ENCODE assay signal across 30 cellular contexts in genomic region chr13:101681834-101682233, GRCh38.
A peak's percentile ranks its signal among the peaks of the same experiment; 100 is the strongest.
DNase-seq lines count a peak whose midpoint lies in the region; ATAC-seq, FAIRE-seq and TF ChIP-seq lines count a peak whose summit lies in the region.
"Had no signal": no experiment of that assay in that cellular context is flagged by ENCODE, and none has a peak within 500 bp of the region (broad histone marks: within the 10 kb centered on the region; RNA-seq: fewer than 3 reads in every experiment).

No MANE protein-coding gene starts in this region.

- H3K27ac ChIP-seq in A549: peak overlapping the region; percentile 51 to 60
- H3K27ac ChIP-seq in heart right ventricle: no peak overlapping the region
- H3K27ac ChIP-seq: body of pancreas, gastrocnemius medialis, left lung, thoracic aorta, uterus had no signal

- in situ Hi-C loops in astrocyte of the cerebellum (cut with HindIII; ENCODE audit: low sequenced_read_pairs): no loop called here

- no peaks in the 10 kb centered on the region for H3K36me3 Mint-ChIP-seq in HFFc6 (ENCODE audit: low read depth)
- H3K36me3 Mint-ChIP-seq: activated naive CD8-positive, alpha-beta T cell treated with anti-CD3 and anti-CD28 coated beads for 36 hours; CD8-positive, alpha-beta memory T cell; mesothelial cell of epicardium; naive thymus-derived CD4-positive, alpha-beta T cell had no signal

- H3K4me1 ChIP-seq in A549 (peaks cover 29% of the 10 kb centered on the region), heart right ventricle (no peaks in the 10 kb centered on the region)
- H3K4me1 ChIP-seq: body of pancreas, gastrocnemius medialis, left lung, uterus had no signal

- CTCF ChIA-PET in A549 (lab: Yijun Ruan, JAX): no interaction called here

- ATAC-seq in A549: no peak
- no peak for ATAC-seq in heart right ventricle
- no peak for ATAC-seq in Right ventricle myocardium superior (ENCODE audit: poor library complexity)
- ATAC-seq: activated CD8-positive, alpha-beta T cell treated with anti-CD3 and anti-CD28 coated beads for 36 hours; body of pancreas; gastrocnemius medialis; left lung; naive thymus-derived CD4-positive, alpha-beta T cell; stimulated activated naive CD8-positive, alpha-beta T cell treated with anti-CD3 and anti-CD28 coated beads, Interleukin-15, Interleukin-2, amounts not matched to agents 100 U/mL and 50 U/mL, for 24 hours had no signal

- no peak for TF ChIP-seq EP300 in A549 (IDR thresholded peaks at IDR 0.05)

- H3K27ac Mint-ChIP-seq in HFFc6: peak overlapping the region; percentile 1; the same call in 1 of the 2 replicates
- H3K27ac Mint-ChIP-seq: activated CD8-positive, alpha-beta T cell treated with anti-CD3 and anti-CD28 coated beads for 36 hours; activated naive CD8-positive, alpha-beta T cell treated with anti-CD3 and anti-CD28 coated beads for 36 hours; B cell; CD8-positive, alpha-beta memory T cell; H9; mesothelial cell of epicardium; naive thymus-derived CD4-positive, alpha-beta T cell; T-helper 1 cell treated with Interleukin-12 subunit alpha and Interleukin-12 subunit beta and Interleukin-4 antibody, amounts not matched to agents 30 μg/mL and 1 μg/mL, for 36 hours had no signal

- no peak for TF ChIP-seq CTCF in A549 (IDR thresholded peaks at IDR 0.05)
- no peak for TF ChIP-seq CTCF in HFFc6 (IDR thresholded peaks at IDR 0.05)
- TF ChIP-seq CTCF in astrocyte of the cerebellum (IDR thresholded peaks at IDR 0.05; ENCODE audit: low read depth, low read length, missing control alignments): no peak
- no peak for TF ChIP-seq CTCF in fibroblast of the aortic adventitia (IDR thresholded peaks at IDR 0.05; ENCODE audit: insufficient read depth, low read length)
- no peak for TF ChIP-seq CTCF in heart right ventricle (IDR thresholded peaks at IDR 0.05)

- no peak for FAIRE-seq in A549 (lab: Jason Lieb, UNC)

- POLR2A ChIA-PET in A549 (lab: Yijun Ruan, JAX): no interaction called here

- intact Hi-C loops in heart right ventricle (cut with DNase I): no loop called here
- intact Hi-C loops in Right ventricle myocardium superior (cut with DNase I): no loop called here

- H3K9me3 Mint-ChIP-seq in HFFc6: no peaks in the 10 kb centered on the region
- H3K9me3 Mint-ChIP-seq: activated CD8-positive, alpha-beta T cell treated with anti-CD3 and anti-CD28 coated beads for 36 hours; activated naive CD8-positive, alpha-beta T cell treated with anti-CD3 and anti-CD28 coated beads for 36 hours; CD8-positive, alpha-beta memory T cell; H9; mesothelial cell of epicardium; naive thymus-derived CD4-positive, alpha-beta T cell; T-helper 1 cell treated with Interleukin-12 subunit alpha and Interleukin-12 subunit beta and Interleukin-4 antibody, amounts not matched to agents 30 μg/mL and 1 μg/mL, for 36 hours had no signal

- TF ChIP-seq RAD21 in A549 (conservative IDR thresholded peaks at IDR 0.05 in 1 of 2, IDR thresholded peaks at IDR 0.05 in 1 of 2): no peak

- no peaks in the 10 kb centered on the region for H3K27me3 ChIP-seq in heart right ventricle
- H3K27me3 ChIP-seq: body of pancreas, gastrocnemius medialis, left lung, uterus had no signal

- TF ChIP-seq POLR2A in A549 (IDR thresholded peaks at IDR 0.05; ENCODE audit: low read length): no peak

- H3K4me1 Mint-ChIP-seq in HFFc6 (ENCODE audit: low read depth): peaks cover 26% of the 10 kb centered on the region
- H3K4me1 Mint-ChIP-seq: activated naive CD8-positive, alpha-beta T cell treated with anti-CD3 and anti-CD28 coated beads for 36 hours; B cell; CD8-positive, alpha-beta memory T cell; H9; mesothelial cell of epicardium; naive thymus-derived CD4-positive, alpha-beta T cell had no signal

- DNase-seq in A549 (ENCODE audit: low read depth in 1 of 2, low spot score in 1 of 2) (no peak), HFFc6 (no peak), astrocyte of the cerebellum (ENCODE audit: low read depth) (peak; percentile 5), fibroblast of the aortic adventitia (ENCODE audit: low read depth) (peak; percentile 50), HCEC 1CT (no peak), heart right ventricle (no peak), Right ventricle myocardium superior (no peak)
- no peak for DNase-seq in activated effector memory CD4-positive, alpha-beta T cell treated with anti-CD3 and anti-CD28 coated beads, Interleukin-2, amount 50 U/mL, for 16 hours
- DNase-seq: activated CD4-positive, alpha-beta T cell treated with anti-CD3 and anti-CD28 coated beads for 1 hour; activated CD8-positive, alpha-beta T cell treated with anti-CD3 and anti-CD28 coated beads for 36 hours; activated effector memory CD4-positive, alpha-beta T cell treated with Interleukin-2 at 50 U/mL for 16 hours; activated naive CD8-positive, alpha-beta T cell treated with anti-CD3 and anti-CD28 coated beads for 36 hours; activated T-cell treated with anti-CD3 and anti-CD28 coated beads for 4 hours; body of pancreas; CD8-positive, alpha-beta memory T cell; gastrocnemius medialis; GDM1; H9; hippocampal formation; left lung; naive thymus-derived CD4-positive, alpha-beta T cell; NCI-H1105; NCI-H1930; nucleus accumbens; stimulated activated naive CD8-positive, alpha-beta T cell treated with anti-CD3 and anti-CD28 coated beads, Interleukin-15, Interleukin-2, amounts not matched to agents 100 U/mL and 50 U/mL, for 24 hours; uterus had no signal

- H3K9me3 ChIP-seq in A549 (no peaks in the 10 kb centered on the region), heart right ventricle (peaks cover 0 to 4% (median 0%) of the 10 kb centered on the region in 11 donors)
- H3K9me3 ChIP-seq: body of pancreas, gastrocnemius medialis, left lung, thoracic aorta, uterus had no signal

- no peaks in the 10 kb centered on the region for H3K27me3 Mint-ChIP-seq in HFFc6 (ENCODE audit: insufficient read depth)
- H3K27me3 Mint-ChIP-seq: B cell had no signal

- no peaks in the 10 kb centered on the region for H3K36me3 ChIP-seq in heart right ventricle
- H3K36me3 ChIP-seq: gastrocnemius medialis, left lung, thoracic aorta, uterus had no signal

- no peak overlapping the region for H3K4me3 ChIP-seq in A549
- H3K4me3 ChIP-seq in astrocyte of the cerebellum (ENCODE audit: low read depth, low read length): no peak overlapping the region
- H3K4me3 ChIP-seq in fibroblast of the aortic adventitia (ENCODE audit: low read depth, low read length): no peak overlapping the region
- H3K4me3 ChIP-seq in heart right ventricle: no peak overlapping the region
- H3K4me3 ChIP-seq: body of pancreas, gastrocnemius medialis, left lung, thoracic aorta, uterus had no signal

- H3K4me2 ChIP-seq in A549: peak overlapping the region; percentile 64

- no peak overlapping the region for H3K4me3 Mint-ChIP-seq in HFFc6
- H3K4me3 Mint-ChIP-seq: activated CD8-positive, alpha-beta T cell treated with anti-CD3 and anti-CD28 coated beads for 36 hours; activated naive CD8-positive, alpha-beta T cell treated with anti-CD3 and anti-CD28 coated beads for 36 hours; B cell; CD8-positive, alpha-beta memory T cell; H9; mesothelial cell of epicardium; naive thymus-derived CD4-positive, alpha-beta T cell; T-helper 1 cell treated with Interleukin-12 subunit alpha and Interleukin-12 subunit beta and Interleukin-4 antibody, amounts not matched to agents 30 μg/mL and 1 μg/mL, for 36 hours had no signal

TF ChIP-seq in A549, 52 proteins besides CTCF, POLR2A, EP300 and RAD21 (continues in another document):
- TF ChIP-seq ZFP36 (IDR thresholded peaks at IDR 0.05; ENCODE audit: borderline replicate concordance, partially characterized antibody) (no peak), JUNB (IDR thresholded peaks at IDR 0.05) (peak; percentile 33; the same call in 1 of the 2 replicates), ATOH8 (CRISPR knock-in tag; IDR thresholded peaks at IDR 0.05; ENCODE audit: low read depth) (no peak), REST (IDR thresholded peaks at IDR 0.05) (no peak), CEBPB (IDR thresholded peaks at IDR 0.05) (peak in 1 of 2 experiments; percentile 30; a peak in 1 of 4 replicates), BCL3 (IDR thresholded peaks at IDR 0.05) (no peak), HOXB5 (CRISPR knock-in tag; IDR thresholded peaks at IDR 0.05) (no peak)

Comparison
In these comparisons a context has a peak if more than half of its experiments do, and no peak if none do; other contexts are left out.
1. DNase-seq: peak in astrocyte of the cerebellum (single experiment) and fibroblast of the aortic adventitia (single experiment); none in A549 (0 of 2), HFFc6 (single experiment), HCEC 1CT (single experiment), heart right ventricle (0 of 2), Right ventricle myocardium superior (single experiment) and activated effector memory CD4-positive, alpha-beta T cell treated with anti-CD3 and anti-CD28 coated beads, Interleukin-2, amount 50 U/mL, for 16 hours (single experiment).
2. H3K27ac ChIP-seq: peak in A549 (2 of 2); none in heart right ventricle (0 of 10).